ENCODE assay signal across 2 cellular contexts in the genomic region with DNA sequence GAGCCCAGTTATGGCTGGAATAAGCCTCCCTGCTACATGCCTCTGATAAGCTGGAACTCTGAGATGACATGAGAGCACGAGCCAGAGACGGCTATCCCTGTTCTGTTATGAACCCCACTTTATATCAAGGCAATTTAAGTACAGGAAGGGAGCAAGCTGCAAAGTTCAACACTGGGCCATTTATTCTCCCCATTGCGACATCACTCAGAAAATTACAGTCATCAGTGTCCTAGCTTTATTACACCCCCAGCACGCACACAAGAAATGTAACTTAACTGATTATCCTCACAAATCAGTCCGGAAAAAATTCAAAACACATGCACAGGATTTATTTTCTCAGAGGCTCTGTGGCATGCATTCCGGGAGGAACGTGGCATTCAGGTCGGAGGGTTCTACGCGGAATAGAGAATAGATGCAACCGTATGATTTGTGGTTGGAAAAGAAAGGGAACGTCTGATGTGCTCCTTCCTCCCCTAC.
TF ChIP-seq lines count a peak whose summit lies in the region.

No MANE protein-coding gene starts in this region.

TF ChIP-seq in IMR-90, 13 proteins besides CTCF, POLR2A, EP300 and RAD21:
- no peak for TF ChIP-seq NFE2L2 (IDR thresholded peaks at IDR 0.05; ENCODE audit: low read depth, low read length)
- no peak for TF ChIP-seq SMC3 (IDR thresholded peaks at IDR 0.05; ENCODE audit: low read depth, low read length)
- no peak for TF ChIP-seq RFX5 (IDR thresholded peaks at IDR 0.05; ENCODE audit: low read depth, low read length)
- peak; percentile 98 for TF ChIP-seq CEBPB (IDR thresholded peaks at IDR 0.05; ENCODE audit: low read depth, low read length)
- no peak for TF ChIP-seq MAZ (IDR thresholded peaks at IDR 0.05; ENCODE audit: borderline replicate concordance, low read depth, low read length)

TF ChIP-seq in HepG2, 621 proteins besides CTCF, POLR2A, EP300 and RAD21:
- TF ChIP-seq GPN1 (CRISPR knock-in tag; IDR thresholded peaks at IDR 0.05; ENCODE audit: borderline replicate concordance) (no peak), HNF4G (IDR thresholded peaks at IDR 0.05; ENCODE audit: borderline replicate concordance, low read depth, low read length) (no peak), HNF4G (CRISPR knock-in tag; IDR thresholded peaks at IDR 0.05; ENCODE audit: borderline replicate concordance, low read depth) (no peak), CEBPG (CRISPR knock-in tag; IDR thresholded peaks at IDR 0.05) (peak; percentile 90), ZSCAN31 (CRISPR knock-in tag; IDR thresholded peaks at IDR 0.05; ENCODE audit: low read depth) (no peak), SALL1 (CRISPR knock-in tag; IDR thresholded peaks at IDR 0.05) (0 out of 2 replicates have a peak, but pooled peaks have one; percentile 21), CEBPB (IDR thresholded peaks at IDR 0.05; ENCODE audit: borderline replicate concordance, low read depth, low read length) (peak; percentile 96), NR2F6 (IDR thresholded peaks at IDR 0.05) (no peak), NR2F6 (CRISPR knock-in tag; IDR thresholded peaks at IDR 0.05) (peak; percentile 6; the same call in 1 of the 2 replicates), AHR (CRISPR knock-in tag; IDR thresholded peaks at IDR 0.05) (no peak), GATAD2A (CRISPR knock-in tag; IDR thresholded peaks at IDR 0.05) (peak; percentile 40; the same call in 1 of the 2 replicates), RARA (CRISPR knock-in tag; IDR thresholded peaks at IDR 0.05) (peak; percentile 38; the same call in 1 of the 2 replicates), ARID5B (CRISPR knock-in tag; IDR thresholded peaks at IDR 0.05) (peak; percentile 37), TBX2 (CRISPR knock-in tag; IDR thresholded peaks at IDR 0.05; ENCODE audit: borderline replicate concordance) (0 out of 2 replicates have a peak, but pooled peaks have one; percentile 45), MED1 (CRISPR knock-in tag; IDR thresholded peaks at IDR 0.05) (peak; percentile 36; the same call in 1 of the 2 replicates), NFYB (CRISPR knock-in tag; IDR thresholded peaks at IDR 0.05) (no peak)
- TF ChIP-seq, protein P1, sequence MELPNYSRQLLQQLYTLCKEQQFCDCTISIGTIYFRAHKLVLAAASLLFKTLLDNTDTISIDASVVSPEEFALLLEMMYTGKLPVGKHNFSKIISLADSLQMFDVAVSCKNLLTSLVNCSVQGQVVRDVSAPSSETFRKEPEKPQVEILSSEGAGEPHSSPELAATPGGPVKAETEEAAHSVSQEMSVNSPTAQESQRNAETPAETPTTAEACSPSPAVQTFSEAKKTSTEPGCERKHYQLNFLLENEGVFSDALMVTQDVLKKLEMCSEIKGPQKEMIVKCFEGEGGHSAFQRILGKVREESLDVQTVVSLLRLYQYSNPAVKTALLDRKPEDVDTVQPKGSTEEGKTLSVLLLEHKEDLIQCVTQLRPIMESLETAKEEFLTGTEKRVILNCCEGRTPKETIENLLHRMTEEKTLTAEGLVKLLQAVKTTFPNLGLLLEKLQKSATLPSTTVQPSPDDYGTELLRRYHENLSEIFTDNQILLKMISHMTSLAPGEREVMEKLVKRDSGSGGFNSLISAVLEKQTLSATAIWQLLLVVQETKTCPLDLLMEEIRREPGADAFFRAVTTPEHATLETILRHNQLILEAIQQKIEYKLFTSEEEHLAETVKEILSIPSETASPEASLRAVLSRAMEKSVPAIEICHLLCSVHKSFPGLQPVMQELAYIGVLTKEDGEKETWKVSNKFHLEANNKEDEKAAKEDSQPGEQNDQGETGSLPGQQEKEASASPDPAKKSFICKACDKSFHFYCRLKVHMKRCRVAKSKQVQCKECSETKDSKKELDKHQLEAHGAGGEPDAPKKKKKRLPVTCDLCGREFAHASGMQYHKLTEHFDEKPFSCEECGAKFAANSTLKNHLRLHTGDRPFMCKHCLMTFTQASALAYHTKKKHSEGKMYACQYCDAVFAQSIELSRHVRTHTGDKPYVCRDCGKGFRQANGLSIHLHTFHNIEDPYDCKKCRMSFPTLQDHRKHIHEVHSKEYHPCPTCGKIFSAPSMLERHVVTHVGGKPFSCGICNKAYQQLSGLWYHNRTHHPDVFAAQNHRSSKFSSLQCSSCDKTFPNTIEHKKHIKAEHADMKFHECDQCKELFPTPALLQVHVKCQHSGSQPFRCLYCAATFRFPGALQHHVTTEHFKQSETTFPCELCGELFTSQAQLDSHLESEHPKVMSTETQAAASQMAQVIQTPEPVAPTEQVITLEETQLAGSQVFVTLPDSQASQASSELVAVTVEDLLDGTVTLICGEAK (IDR thresholded peaks at IDR 0.05) = no peak
- TF ChIP-seq, protein P1 (CRISPR knock-in tag; IDR thresholded peaks at IDR 0.05) = peak; percentile 87
